ENCODE assay signal across 1 cellular context in genomic region chr2:96099861-96100798, GRCh38.
TF ChIP-seq lines count a peak whose summit lies in the region.

No MANE protein-coding gene starts in this region.

TF ChIP-seq in HepG2, 621 proteins besides CTCF, POLR2A, EP300 and RAD21:
- TF ChIP-seq SP4 (CRISPR knock-in tag; IDR thresholded peaks at IDR 0.05) (no peak), HNF4A (CRISPR knock-in tag; IDR thresholded peaks at IDR 0.05) (no peak), ZNF768 (CRISPR knock-in tag; IDR thresholded peaks at IDR 0.05) (peak; percentile 83), HNRNPK (IDR thresholded peaks at IDR 0.05; ENCODE audit: low read depth, low read length, poor library complexity, severe bottlenecking) (peak; percentile 90)
